1 cellular context compared by ENCODE assay signal in the genomic region with DNA sequence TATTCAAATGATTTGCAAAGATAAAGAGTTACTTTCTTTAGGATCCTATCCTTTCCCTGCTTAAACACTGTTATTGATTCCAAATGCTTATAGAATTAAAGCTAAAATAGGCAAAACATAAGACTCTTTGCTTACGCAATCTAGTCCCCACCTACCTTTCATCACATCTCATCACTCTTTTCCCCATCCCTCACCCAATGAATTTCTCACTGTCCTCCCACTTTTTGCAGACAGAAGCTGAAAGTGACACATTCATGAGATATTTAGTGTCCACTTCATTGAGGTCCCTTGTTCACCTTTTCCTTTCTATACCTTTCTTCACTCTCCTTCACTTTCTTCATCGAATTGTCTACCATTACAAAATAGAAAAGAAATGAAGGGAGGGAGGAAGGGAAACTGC.
TF ChIP-seq lines count a peak whose summit lies in the region.

No MANE protein-coding gene starts in this region.

TF ChIP-seq in K562, 482 proteins besides CTCF, POLR2A, EP300 and RAD21 (continued from another document):
- TF ChIP-seq, protein P1, sequence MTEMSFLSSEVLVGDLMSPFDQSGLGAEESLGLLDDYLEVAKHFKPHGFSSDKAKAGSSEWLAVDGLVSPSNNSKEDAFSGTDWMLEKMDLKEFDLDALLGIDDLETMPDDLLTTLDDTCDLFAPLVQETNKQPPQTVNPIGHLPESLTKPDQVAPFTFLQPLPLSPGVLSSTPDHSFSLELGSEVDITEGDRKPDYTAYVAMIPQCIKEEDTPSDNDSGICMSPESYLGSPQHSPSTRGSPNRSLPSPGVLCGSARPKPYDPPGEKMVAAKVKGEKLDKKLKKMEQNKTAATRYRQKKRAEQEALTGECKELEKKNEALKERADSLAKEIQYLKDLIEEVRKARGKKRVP (CRISPR knock-in tag; IDR thresholded peaks at IDR 0.05), result no peak
- TF ChIP-seq ZNF23 (CRISPR knock-in tag; IDR thresholded peaks at IDR 0.05), result no peak
- TF ChIP-seq, protein P2, sequence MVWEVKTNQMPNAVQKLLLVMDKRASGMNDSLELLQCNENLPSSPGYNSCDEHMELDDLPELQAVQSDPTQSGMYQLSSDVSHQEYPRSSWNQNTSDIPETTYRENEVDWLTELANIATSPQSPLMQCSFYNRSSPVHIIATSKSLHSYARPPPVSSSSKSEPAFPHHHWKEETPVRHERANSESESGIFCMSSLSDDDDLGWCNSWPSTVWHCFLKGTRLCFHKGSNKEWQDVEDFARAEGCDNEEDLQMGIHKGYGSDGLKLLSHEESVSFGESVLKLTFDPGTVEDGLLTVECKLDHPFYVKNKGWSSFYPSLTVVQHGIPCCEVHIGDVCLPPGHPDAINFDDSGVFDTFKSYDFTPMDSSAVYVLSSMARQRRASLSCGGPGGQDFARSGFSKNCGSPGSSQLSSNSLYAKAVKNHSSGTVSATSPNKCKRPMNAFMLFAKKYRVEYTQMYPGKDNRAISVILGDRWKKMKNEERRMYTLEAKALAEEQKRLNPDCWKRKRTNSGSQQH (CRISPR knock-in tag; IDR thresholded peaks at IDR 0.05), result no peak
- no peak for TF ChIP-seq BCOR (IDR thresholded peaks at IDR 0.05)
- no peak for TF ChIP-seq EGR1 (conservative IDR thresholded peaks at IDR 0.05)
- TF ChIP-seq, protein P3, sequence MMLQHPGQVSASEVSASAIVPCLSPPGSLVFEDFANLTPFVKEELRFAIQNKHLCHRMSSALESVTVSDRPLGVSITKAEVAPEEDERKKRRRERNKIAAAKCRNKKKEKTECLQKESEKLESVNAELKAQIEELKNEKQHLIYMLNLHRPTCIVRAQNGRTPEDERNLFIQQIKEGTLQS (IDR thresholded peaks at IDR 0.05), result peak; percentile 58
- TF ChIP-seq, protein P3 (CRISPR knock-in tag; conservative IDR thresholded peaks at IDR 0.05), result no peak
- no peak for TF ChIP-seq ZBTB7A (IDR thresholded peaks at IDR 0.05; ENCODE audit: borderline replicate concordance, control insufficient read depth, low read depth, low read length)
- no peak for TF ChIP-seq HNRNPL (IDR thresholded peaks at IDR 0.05; ENCODE audit: low read depth, low read length)
- TF ChIP-seq TCF7 (IDR thresholded peaks at IDR 0.05; ENCODE audit: borderline replicate concordance), result no peak
- TF ChIP-seq ZNF586 (CRISPR knock-in tag; conservative IDR thresholded peaks at IDR 0.05), result no peak
- TF ChIP-seq MYC (IDR thresholded peaks at IDR 0.05; ENCODE audit: low read depth, low read length), result no peak
- TF ChIP-seq MYC (CRISPR knock-in tag; IDR thresholded peaks at IDR 0.05; ENCODE audit: borderline replicate concordance, low read depth), result no peak
- TF ChIP-seq, protein P4, sequence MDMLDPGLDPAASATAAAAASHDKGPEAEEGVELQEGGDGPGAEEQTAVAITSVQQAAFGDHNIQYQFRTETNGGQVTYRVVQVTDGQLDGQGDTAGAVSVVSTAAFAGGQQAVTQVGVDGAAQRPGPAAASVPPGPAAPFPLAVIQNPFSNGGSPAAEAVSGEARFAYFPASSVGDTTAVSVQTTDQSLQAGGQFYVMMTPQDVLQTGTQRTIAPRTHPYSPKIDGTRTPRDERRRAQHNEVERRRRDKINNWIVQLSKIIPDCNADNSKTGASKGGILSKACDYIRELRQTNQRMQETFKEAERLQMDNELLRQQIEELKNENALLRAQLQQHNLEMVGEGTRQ (CRISPR knock-in tag; IDR thresholded peaks at IDR 0.05), result no peak
- no peak for TF ChIP-seq ZNF174 (CRISPR knock-in tag; IDR thresholded peaks at IDR 0.05)
- TF ChIP-seq, protein P5, sequence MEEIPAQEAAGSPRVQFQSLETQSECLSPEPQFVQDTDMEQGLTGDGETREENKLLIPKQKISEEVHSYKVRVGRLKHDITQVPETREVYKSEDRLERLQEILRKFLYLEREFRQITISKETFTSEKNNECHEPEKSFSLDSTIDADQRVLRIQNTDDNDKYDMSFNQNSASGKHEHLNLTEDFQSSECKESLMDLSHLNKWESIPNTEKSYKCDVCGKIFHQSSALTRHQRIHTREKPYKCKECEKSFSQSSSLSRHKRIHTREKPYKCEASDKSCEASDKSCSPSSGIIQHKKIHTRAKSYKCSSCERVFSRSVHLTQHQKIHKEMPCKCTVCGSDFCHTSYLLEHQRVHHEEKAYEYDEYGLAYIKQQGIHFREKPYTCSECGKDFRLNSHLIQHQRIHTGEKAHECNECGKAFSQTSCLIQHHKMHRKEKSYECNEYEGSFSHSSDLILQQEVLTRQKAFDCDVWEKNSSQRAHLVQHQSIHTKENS (CRISPR knock-in tag; IDR thresholded peaks at IDR 0.05), result no peak
- TF ChIP-seq MECOM (CRISPR knock-in tag; IDR thresholded peaks at IDR 0.05), result no peak
- TF ChIP-seq ZSCAN32 (CRISPR knock-in tag; IDR thresholded peaks at IDR 0.05), result no peak
- peak; percentile 79 for TF ChIP-seq MEIS2 (IDR thresholded peaks at IDR 0.05; ENCODE audit: partially characterized antibody)
- peak; percentile 87 for TF ChIP-seq CEBPB (tag; IDR thresholded peaks at IDR 0.05)
- TF ChIP-seq, protein P6, sequence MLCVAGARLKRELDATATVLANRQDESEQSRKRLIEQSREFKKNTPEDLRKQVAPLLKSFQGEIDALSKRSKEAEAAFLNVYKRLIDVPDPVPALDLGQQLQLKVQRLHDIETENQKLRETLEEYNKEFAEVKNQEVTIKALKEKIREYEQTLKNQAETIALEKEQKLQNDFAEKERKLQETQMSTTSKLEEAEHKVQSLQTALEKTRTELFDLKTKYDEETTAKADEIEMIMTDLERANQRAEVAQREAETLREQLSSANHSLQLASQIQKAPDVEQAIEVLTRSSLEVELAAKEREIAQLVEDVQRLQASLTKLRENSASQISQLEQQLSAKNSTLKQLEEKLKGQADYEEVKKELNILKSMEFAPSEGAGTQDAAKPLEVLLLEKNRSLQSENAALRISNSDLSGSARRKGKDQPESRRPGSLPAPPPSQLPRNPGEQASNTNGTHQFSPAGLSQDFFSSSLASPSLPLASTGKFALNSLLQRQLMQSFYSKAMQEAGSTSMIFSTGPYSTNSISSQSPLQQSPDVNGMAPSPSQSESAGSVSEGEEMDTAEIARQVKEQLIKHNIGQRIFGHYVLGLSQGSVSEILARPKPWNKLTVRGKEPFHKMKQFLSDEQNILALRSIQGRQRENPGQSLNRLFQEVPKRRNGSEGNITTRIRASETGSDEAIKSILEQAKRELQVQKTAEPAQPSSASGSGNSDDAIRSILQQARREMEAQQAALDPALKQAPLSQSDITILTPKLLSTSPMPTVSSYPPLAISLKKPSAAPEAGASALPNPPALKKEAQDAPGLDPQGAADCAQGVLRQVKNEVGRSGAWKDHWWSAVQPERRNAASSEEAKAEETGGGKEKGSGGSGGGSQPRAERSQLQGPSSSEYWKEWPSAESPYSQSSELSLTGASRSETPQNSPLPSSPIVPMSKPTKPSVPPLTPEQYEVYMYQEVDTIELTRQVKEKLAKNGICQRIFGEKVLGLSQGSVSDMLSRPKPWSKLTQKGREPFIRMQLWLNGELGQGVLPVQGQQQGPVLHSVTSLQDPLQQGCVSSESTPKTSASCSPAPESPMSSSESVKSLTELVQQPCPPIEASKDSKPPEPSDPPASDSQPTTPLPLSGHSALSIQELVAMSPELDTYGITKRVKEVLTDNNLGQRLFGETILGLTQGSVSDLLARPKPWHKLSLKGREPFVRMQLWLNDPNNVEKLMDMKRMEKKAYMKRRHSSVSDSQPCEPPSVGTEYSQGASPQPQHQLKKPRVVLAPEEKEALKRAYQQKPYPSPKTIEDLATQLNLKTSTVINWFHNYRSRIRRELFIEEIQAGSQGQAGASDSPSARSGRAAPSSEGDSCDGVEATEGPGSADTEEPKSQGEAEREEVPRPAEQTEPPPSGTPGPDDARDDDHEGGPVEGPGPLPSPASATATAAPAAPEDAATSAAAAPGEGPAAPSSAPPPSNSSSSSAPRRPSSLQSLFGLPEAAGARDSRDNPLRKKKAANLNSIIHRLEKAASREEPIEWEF (CRISPR knock-in tag; IDR thresholded peaks at IDR 0.05), result no peak
- TF ChIP-seq, protein P7, sequence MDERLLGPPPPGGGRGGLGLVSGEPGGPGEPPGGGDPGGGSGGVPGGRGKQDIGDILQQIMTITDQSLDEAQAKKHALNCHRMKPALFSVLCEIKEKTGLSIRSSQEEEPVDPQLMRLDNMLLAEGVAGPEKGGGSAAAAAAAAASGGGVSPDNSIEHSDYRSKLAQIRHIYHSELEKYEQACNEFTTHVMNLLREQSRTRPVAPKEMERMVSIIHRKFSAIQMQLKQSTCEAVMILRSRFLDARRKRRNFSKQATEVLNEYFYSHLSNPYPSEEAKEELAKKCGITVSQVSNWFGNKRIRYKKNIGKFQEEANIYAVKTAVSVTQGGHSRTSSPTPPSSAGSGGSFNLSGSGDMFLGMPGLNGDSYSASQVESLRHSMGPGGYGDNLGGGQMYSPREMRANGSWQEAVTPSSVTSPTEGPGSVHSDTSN (CRISPR knock-in tag; IDR thresholded peaks at IDR 0.05; ENCODE audit: low read depth), result no peak
- TF ChIP-seq, protein P7 (tag; conservative IDR thresholded peaks at IDR 0.05; ENCODE audit: low read depth), result peak; percentile 85
- no peak for TF ChIP-seq FOXJ2 (tag; IDR thresholded peaks at IDR 0.05)
- no peak for TF ChIP-seq HCFC1 (IDR thresholded peaks at IDR 0.05; ENCODE audit: low read depth, low read length)
- TF ChIP-seq POLR2AphosphoS5 (IDR thresholded peaks at IDR 0.05; ENCODE audit: control insufficient read depth, insufficient read depth, low read depth, low read length), result no peak
- TF ChIP-seq BHLHE40 (IDR thresholded peaks at IDR 0.05; ENCODE audit: low read length), result no peak
- no peak for TF ChIP-seq BDP1 (IDR thresholded peaks at IDR 0.05; ENCODE audit: insufficient read depth, insufficient read length)
- TF ChIP-seq, protein P8, sequence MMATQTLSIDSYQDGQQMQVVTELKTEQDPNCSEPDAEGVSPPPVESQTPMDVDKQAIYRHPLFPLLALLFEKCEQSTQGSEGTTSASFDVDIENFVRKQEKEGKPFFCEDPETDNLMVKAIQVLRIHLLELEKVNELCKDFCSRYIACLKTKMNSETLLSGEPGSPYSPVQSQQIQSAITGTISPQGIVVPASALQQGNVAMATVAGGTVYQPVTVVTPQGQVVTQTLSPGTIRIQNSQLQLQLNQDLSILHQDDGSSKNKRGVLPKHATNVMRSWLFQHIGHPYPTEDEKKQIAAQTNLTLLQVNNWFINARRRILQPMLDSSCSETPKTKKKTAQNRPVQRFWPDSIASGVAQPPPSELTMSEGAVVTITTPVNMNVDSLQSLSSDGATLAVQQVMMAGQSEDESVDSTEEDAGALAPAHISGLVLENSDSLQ (IDR thresholded peaks at IDR 0.05), result peak; percentile 34
- TF ChIP-seq, protein P9, sequence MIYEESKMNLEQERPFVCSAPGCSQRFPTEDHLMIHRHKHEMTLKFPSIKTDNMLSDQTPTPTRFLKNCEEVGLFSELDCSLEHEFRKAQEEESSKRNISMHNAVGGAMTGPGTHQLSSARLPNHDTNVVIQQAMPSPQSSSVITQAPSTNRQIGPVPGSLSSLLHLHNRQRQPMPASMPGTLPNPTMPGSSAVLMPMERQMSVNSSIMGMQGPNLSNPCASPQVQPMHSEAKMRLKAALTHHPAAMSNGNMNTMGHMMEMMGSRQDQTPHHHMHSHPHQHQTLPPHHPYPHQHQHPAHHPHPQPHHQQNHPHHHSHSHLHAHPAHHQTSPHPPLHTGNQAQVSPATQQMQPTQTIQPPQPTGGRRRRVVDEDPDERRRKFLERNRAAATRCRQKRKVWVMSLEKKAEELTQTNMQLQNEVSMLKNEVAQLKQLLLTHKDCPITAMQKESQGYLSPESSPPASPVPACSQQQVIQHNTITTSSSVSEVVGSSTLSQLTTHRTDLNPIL (CRISPR knock-in tag; IDR thresholded peaks at IDR 0.05), result no peak
- no peak for TF ChIP-seq L3MBTL2 (IDR thresholded peaks at IDR 0.05)
- no peak for TF ChIP-seq ZNF121 (CRISPR knock-in tag; conservative IDR thresholded peaks at IDR 0.05)
- TF ChIP-seq NR1H2 (CRISPR knock-in tag; IDR thresholded peaks at IDR 0.05), result no peak
- TF ChIP-seq MAFF (IDR thresholded peaks at IDR 0.05; ENCODE audit: low read length), result no peak
- TF ChIP-seq HMGN3 (IDR thresholded peaks at IDR 0.05; ENCODE audit: borderline replicate concordance, extremely low read depth, insufficient read length, low read depth, low read length), result no peak
- no peak for TF ChIP-seq NCOA4 (IDR thresholded peaks at IDR 0.05; ENCODE audit: partially characterized antibody)
- no peak for TF ChIP-seq ZNF165 (CRISPR knock-in tag; IDR thresholded peaks at IDR 0.05; ENCODE audit: borderline replicate concordance)
- no peak for TF ChIP-seq HEY1 (CRISPR knock-in tag; IDR thresholded peaks at IDR 0.05; ENCODE audit: borderline replicate concordance)
- no peak for TF ChIP-seq ZEB2 (IDR thresholded peaks at IDR 0.05)
- no peak for TF ChIP-seq SP2 (IDR thresholded peaks at IDR 0.05; ENCODE audit: extremely low read depth, low read depth, low read length, poor library complexity, severe bottlenecking)
- TF ChIP-seq PML (IDR thresholded peaks at IDR 0.05; ENCODE audit: low read length), result no peak
- TF ChIP-seq, protein P10, sequence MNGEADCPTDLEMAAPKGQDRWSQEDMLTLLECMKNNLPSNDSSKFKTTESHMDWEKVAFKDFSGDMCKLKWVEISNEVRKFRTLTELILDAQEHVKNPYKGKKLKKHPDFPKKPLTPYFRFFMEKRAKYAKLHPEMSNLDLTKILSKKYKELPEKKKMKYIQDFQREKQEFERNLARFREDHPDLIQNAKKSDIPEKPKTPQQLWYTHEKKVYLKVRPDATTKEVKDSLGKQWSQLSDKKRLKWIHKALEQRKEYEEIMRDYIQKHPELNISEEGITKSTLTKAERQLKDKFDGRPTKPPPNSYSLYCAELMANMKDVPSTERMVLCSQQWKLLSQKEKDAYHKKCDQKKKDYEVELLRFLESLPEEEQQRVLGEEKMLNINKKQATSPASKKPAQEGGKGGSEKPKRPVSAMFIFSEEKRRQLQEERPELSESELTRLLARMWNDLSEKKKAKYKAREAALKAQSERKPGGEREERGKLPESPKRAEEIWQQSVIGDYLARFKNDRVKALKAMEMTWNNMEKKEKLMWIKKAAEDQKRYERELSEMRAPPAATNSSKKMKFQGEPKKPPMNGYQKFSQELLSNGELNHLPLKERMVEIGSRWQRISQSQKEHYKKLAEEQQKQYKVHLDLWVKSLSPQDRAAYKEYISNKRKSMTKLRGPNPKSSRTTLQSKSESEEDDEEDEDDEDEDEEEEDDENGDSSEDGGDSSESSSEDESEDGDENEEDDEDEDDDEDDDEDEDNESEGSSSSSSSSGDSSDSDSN (IDR thresholded peaks at IDR 0.05; ENCODE audit: borderline replicate concordance in 1 of 2, low read depth in 2 of 2, low read length in 2 of 2), result no peak
- TF ChIP-seq HMG20A (CRISPR knock-in tag; conservative IDR thresholded peaks at IDR 0.05), result no peak
